In the genomic region with DNA sequence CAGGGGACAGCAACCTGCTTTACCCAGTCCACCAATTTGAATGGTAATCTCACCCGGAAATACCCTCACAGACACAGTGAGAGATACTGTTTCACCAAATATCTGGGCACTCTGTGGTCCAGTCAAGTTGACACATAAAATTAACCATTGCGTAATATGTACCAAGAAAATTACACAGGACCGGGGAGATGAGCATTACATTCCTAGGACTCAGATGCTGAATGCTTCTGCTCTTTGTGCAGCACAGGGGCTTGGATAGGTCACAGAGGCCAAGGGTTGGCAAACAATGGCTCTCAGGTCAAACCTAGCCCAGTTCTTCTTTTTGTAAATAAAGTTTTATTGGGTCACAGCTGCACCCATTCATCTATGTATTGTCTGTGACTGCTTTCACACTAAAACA, we compare ENCODE assay signal across 23 cellular contexts.
"Had no signal": no experiment of that assay in that cellular context is flagged by ENCODE, and none has a peak within 500 bp of the region (broad histone marks: within the 10 kb centered on the region; RNA-seq: fewer than 3 reads in every experiment).

No MANE protein-coding gene starts in this region.

- H3K27ac ChIP-seq: heart right ventricle, left ventricle myocardium inferior, ovary, right atrium auricular region, suprapubic skin, thoracic aorta, tibial artery, upper lobe of right lung, uterus had no signal

- H3K36me3 ChIP-seq: heart right ventricle, left ventricle myocardium inferior, ovary, right atrium auricular region, suprapubic skin, thoracic aorta, tibial artery, upper lobe of right lung, uterus had no signal

- ATAC-seq: heart right ventricle, natural killer cell, sciatic nerve, upper lobe of right lung had no signal

- H3K9me3 ChIP-seq: left ventricle myocardium inferior, ovary, right atrium auricular region, suprapubic skin, thoracic aorta, upper lobe of right lung, uterus had no signal

- H3K27me3 ChIP-seq: ovary, right atrium auricular region, suprapubic skin, tibial artery, upper lobe of right lung, uterus had no signal

- DNase-seq: heart right ventricle; hippocampal formation; kidney; left ventricle myocardium inferior; mesendoderm; naive B cell; natural killer cell; ovary; stimulated activated CD4-positive, alpha-beta T cell treated with anti-CD3 and anti-CD28 coated beads, Interleukin-1b, Interleukin-23, amount 100 ng/mL, for 48 hours; stimulated activated CD4-positive, alpha-beta T cell treated with anti-CD3 and anti-CD28 coated beads, Interleukin-2, amount 100 ng/mL, for 48 hours; stimulated activated CD4-positive, alpha-beta T cell treated with anti-CD3 and anti-CD28 coated beads, Interleukin-4, amount 100 ng/mL, for 4 hours; stimulated activated naive CD4-positive, alpha-beta T cell; tibial artery; trophoblast cell; upper lobe of right lung; uterus had no signal

- H3K4me3 ChIP-seq: heart right ventricle, left ventricle myocardium inferior, lung, ovary, right atrium auricular region, smooth muscle cell, suprapubic skin, thoracic aorta, tibial artery, upper lobe of right lung, uterus had no signal

- H3K4me2 ChIP-seq: smooth muscle cell had no signal

- FAIRE-seq: islet of Langerhans, kidney had no signal
